Comparison of ENCODE assay signal across 8 cellular contexts in the genomic region with DNA sequence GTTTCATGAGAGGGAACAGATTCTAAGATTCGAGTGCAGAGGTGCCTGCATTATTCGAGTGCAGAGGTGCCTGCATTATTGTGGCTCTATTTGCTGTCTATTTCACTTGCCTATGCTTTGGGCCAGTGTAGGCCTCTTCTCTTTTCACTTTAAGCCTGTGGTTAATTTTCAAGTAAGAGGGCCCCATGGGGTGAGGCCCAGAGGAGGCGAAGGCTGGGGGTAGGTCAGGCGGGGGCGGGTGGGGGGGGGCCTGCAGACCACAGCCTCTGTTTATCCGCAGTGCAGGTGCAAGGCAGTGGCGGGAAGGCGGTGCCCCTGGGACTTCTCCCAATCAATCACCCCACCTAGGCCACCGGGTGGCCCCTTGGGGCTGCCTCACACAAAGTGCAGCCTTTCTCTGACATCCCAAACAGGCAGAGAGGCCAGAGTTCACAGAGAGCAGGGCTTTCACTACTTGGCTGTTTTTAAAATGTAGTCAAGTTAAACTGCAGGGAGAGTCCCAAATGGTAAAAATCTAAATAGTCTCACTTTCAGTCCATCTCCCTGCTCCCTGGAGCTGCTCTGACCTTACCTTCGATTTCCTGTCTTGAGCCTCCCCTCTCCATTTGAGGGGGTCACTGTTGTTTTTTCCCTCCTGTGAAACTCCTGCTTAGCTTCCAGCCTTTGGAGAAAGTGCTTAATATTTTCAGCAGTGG.
DNase-seq lines count a peak whose midpoint lies in the region; ATAC-seq and TF ChIP-seq lines count a peak whose summit lies in the region.

No MANE protein-coding gene starts in this region.

- H3F3A ChIP-seq in PC-9 (ENCODE audit: insufficient read depth, low read depth): 0 out of 2 replicates have a peak, but pooled peaks cover 1% of the 10 kb centered on the region

- H3K4me3 Mint-ChIP-seq in stimulated activated naive CD8-positive, alpha-beta T cell treated with anti-CD3 and anti-CD28 coated beads, Interleukin-15, Interleukin-2, amounts not matched to agents 100 ng/mL and 50 ng/mL, for 24 hours: peak overlapping the region; percentile 40

- POLR2A ChIA-PET in PC-9 (lab: Charles Lee; ENCODE audit: unreplicated experiment) (no interaction called here), HEK293T (lab: Yijun Ruan, JAX) (no interaction called here)

- no peaks in the 10 kb centered on the region for H3K27me3 Mint-ChIP-seq in stimulated activated naive CD8-positive, alpha-beta T cell treated with anti-CD3 and anti-CD28 coated beads, Interleukin-15, Interleukin-2, amounts not matched to agents 100 ng/mL and 50 ng/mL, for 24 hours

- intact Hi-C loops in PC-9 (cut with micrococcal nuclease; ENCODE audit: unreplicated experiment): no loop called here

- H3K27me3 ChIP-seq in KMS-11 (ENCODE audit: insufficient read depth, low read depth) (peaks cover 7% of the 10 kb centered on the region; the same call in 1 of the 2 replicates), PC-9 (ENCODE audit: insufficient read depth, low read depth) (no peaks in the 10 kb centered on the region)

- H3K79me2 ChIP-seq in KMS-11 (ENCODE audit: insufficient read depth, low read depth) (no peaks in the 10 kb centered on the region), PC-9 (ENCODE audit: low read depth) (no peaks in the 10 kb centered on the region)

- no peak for TF ChIP-seq CTCF in KMS-11 (conservative IDR thresholded peaks at IDR 0.05; ENCODE audit: low read depth, low read length)
- no peak for TF ChIP-seq CTCF in astrocyte of the spinal cord (IDR thresholded peaks at IDR 0.05; ENCODE audit: low read depth, low read length)
- TF ChIP-seq CTCF in PC-9 (conservative IDR thresholded peaks at IDR 0.05): no peak

- in situ Hi-C loops in astrocyte of the spinal cord (cut with HindIII; ENCODE audit: low sequenced_read_pairs): no loop called here

- H3K36me3 ChIP-seq in KMS-11 (ENCODE audit: insufficient read depth): no peaks in the 10 kb centered on the region
- H3K36me3 ChIP-seq in PC-9 (ENCODE audit: low read depth): no peaks in the 10 kb centered on the region

- H3K4me1 ChIP-seq in KMS-11 (ENCODE audit: low read depth, poor library complexity, severe bottlenecking): peaks cover 23% of the 10 kb centered on the region
- H3K4me1 ChIP-seq in PC-9 (replicated peaks; ENCODE audit: insufficient read depth): peaks cover 16% of the 10 kb centered on the region

- DNase-seq in astrocyte of the spinal cord (ENCODE audit: low read depth, low spot score): peak; percentile 16
- no peak for DNase-seq in HPDE6-E6E7 (ENCODE audit: extremely low spot score)
- no peak for DNase-seq in PC-9
- no peak for DNase-seq in HEK293T (ENCODE audit: extremely low spot score)

- CTCF ChIA-PET in PC-9 (lab: Charles Lee) (no interaction called here), HEK293T (lab: Yijun Ruan, JAX) (no interaction called here)

- H4K20me1 ChIP-seq in KMS-11 (ENCODE audit: insufficient read depth) (no peaks in the 10 kb centered on the region), PC-9 (ENCODE audit: insufficient read depth) (no peaks in the 10 kb centered on the region)

- H3K4me2 ChIP-seq in KMS-11 (peak overlapping the region; percentile 69), PC-9 (no peak overlapping the region)

- H3K27ac Mint-ChIP-seq in stimulated activated naive CD8-positive, alpha-beta T cell treated with anti-CD3 and anti-CD28 coated beads, Interleukin-15, Interleukin-2, amounts not matched to agents 100 ng/mL and 50 ng/mL, for 24 hours: peak overlapping the region; percentile 42

- H3K9me3 Mint-ChIP-seq in stimulated activated naive CD8-positive, alpha-beta T cell treated with anti-CD3 and anti-CD28 coated beads, Interleukin-15, Interleukin-2, amounts not matched to agents 100 ng/mL and 50 ng/mL, for 24 hours: no peaks in the 10 kb centered on the region

- BruUV-seq in PC-9 (replicated peaks; lab: Mats Ljungman, UMichigan): no TSS peak

- H3K4me3 ChIP-seq in KMS-11 (IDR thresholded peaks at IDR 0.05; ENCODE audit: insufficient read depth, low read depth, low read length) (no peak overlapping the region), astrocyte of the spinal cord (ENCODE audit: low read depth, low read length) (no peak overlapping the region), PC-9 (no peak overlapping the region)

- no peaks in the 10 kb centered on the region for H3K9me3 ChIP-seq in PC-9 (ENCODE audit: insufficient read depth, low read depth)

- H3K9ac ChIP-seq in KMS-11: no peak overlapping the region

- H3K9me2 ChIP-seq in PC-9 (ENCODE audit: insufficient read depth): no peaks in the 10 kb centered on the region

- H2AFZ ChIP-seq in KMS-11 (ENCODE audit: low read depth) (no peak overlapping the region), PC-9 (no peak overlapping the region)

- peaks cover 54% of the 10 kb centered on the region for H3K4me1 Mint-ChIP-seq in stimulated activated naive CD8-positive, alpha-beta T cell treated with anti-CD3 and anti-CD28 coated beads, Interleukin-15, Interleukin-2, amounts not matched to agents 100 ng/mL and 50 ng/mL, for 24 hours (ENCODE audit: low read depth)

- H3K27ac ChIP-seq in KMS-11 (no peak overlapping the region; the same call in 1 of the 2 replicates), PC-9 (no peak overlapping the region)

- ATAC-seq in GM18858 (IDR thresholded peaks at IDR 0.05; ENCODE audit: unreplicated experiment): peak; percentile 74
- peak; percentile 77 for ATAC-seq in GM21737 (IDR thresholded peaks at IDR 0.05; ENCODE audit: unreplicated experiment)

- no peaks in the 10 kb centered on the region for H3K36me3 Mint-ChIP-seq in stimulated activated naive CD8-positive, alpha-beta T cell treated with anti-CD3 and anti-CD28 coated beads, Interleukin-15, Interleukin-2, amounts not matched to agents 100 ng/mL and 50 ng/mL, for 24 hours (ENCODE audit: low read depth)

TF ChIP-seq in HEK293T, 16 proteins besides CTCF, POLR2A, EP300 and RAD21:
- TF ChIP-seq FOXK2 (IDR thresholded peaks at IDR 0.05) (no peak), TARDBP (IDR thresholded peaks at IDR 0.05) (no peak), SP1 (IDR thresholded peaks at IDR 0.05) (no peak), L3MBTL2 (conservative IDR thresholded peaks at IDR 0.05) (no peak), BHLHE40 (IDR thresholded peaks at IDR 0.05; ENCODE audit: borderline replicate concordance) (no peak), CTBP1 (IDR thresholded peaks at IDR 0.05; ENCODE audit: borderline replicate concordance) (no peak), LEF1 (IDR thresholded peaks at IDR 0.05; ENCODE audit: borderline replicate concordance) (no peak)
- TF ChIP-seq, protein P1, sequence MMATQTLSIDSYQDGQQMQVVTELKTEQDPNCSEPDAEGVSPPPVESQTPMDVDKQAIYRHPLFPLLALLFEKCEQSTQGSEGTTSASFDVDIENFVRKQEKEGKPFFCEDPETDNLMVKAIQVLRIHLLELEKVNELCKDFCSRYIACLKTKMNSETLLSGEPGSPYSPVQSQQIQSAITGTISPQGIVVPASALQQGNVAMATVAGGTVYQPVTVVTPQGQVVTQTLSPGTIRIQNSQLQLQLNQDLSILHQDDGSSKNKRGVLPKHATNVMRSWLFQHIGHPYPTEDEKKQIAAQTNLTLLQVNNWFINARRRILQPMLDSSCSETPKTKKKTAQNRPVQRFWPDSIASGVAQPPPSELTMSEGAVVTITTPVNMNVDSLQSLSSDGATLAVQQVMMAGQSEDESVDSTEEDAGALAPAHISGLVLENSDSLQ (IDR thresholded peaks at IDR 0.05): no peak
